In the genomic region with DNA sequence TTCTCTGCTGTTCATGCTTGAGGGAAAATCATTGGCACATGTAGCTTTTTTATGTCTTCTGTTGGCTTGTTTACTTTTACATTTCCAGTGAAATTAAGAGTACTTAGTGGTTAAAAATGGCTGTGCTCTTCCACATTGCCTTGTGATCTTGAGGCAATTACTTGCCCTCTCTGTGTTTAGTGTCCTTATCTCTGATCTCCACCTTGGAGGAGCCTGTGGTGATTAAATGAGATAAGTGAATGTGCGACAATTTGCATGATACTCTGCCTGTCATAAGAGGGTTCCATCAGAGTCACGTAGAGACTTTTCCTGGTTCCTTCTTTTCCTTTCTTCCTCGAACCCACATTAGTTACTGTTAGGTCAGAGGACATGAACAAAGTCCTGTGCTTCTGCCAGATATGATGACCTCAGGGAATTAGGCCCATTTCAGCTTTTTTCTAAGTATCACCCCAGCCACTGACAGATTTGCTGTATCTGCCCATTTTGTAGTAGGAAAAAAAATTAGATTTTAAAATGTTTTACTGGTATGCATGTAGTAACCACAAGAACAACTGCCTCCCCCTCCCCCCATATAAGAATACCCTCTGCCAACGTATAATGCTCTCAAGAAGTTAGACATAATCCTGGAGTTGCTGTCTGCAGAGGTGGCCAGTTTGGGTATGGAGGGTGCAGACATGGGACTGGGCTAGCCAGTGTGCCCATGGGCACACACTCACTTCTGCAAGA, we compare ENCODE assay signal across 12 cellular contexts. TPM values are rescaled to one million over a fixed set of nuclear protein-coding genes. Genes with fewer than 3 reads are reported as not detected.
DNase-seq lines count a peak whose midpoint lies in the region; ATAC-seq and TF ChIP-seq lines count a peak whose summit lies in the region.
"Had no signal": no experiment of that assay in that cellular context is flagged by ENCODE, and none has a peak within 500 bp of the region (broad histone marks: within the 10 kb centered on the region; RNA-seq: fewer than 3 reads in every experiment).

No MANE protein-coding gene starts in this region.

- no peak overlapping the region for H3K4me3 ChIP-seq in Peyer's patch
- no peak overlapping the region for H3K4me3 ChIP-seq in fibroblast of villous mesenchyme (ENCODE audit: low read depth, low read length)
- H3K4me3 ChIP-seq in upper lobe of left lung: no peak overlapping the region
- H3K4me3 ChIP-seq: prostate gland had no signal

- peak overlapping the region; percentile 67 for H3K27ac Mint-ChIP-seq in stimulated activated naive CD8-positive, alpha-beta T cell treated with anti-CD3 and anti-CD28 coated beads, Interleukin-15, Interleukin-2, amounts not matched to agents 100 ng/mL and 50 ng/mL, for 24 hours
- no peak overlapping the region for H3K27ac Mint-ChIP-seq in stimulated activated naive CD8-positive, alpha-beta T cell treated with anti-CD3 and anti-CD28 coated beads, Interleukin-15, amount 100 ng/mL, for 72 hours

- no peak overlapping the region for H3K4me3 Mint-ChIP-seq in stimulated activated naive CD8-positive, alpha-beta T cell treated with anti-CD3 and anti-CD28 coated beads, Interleukin-15, Interleukin-2, amounts not matched to agents 100 ng/mL and 50 ng/mL, for 24 hours
- no peak overlapping the region for H3K4me3 Mint-ChIP-seq in stimulated activated naive CD8-positive, alpha-beta T cell treated with anti-CD3 and anti-CD28 coated beads, Interleukin-15, amount 100 ng/mL, for 72 hours

- H3K27me3 Mint-ChIP-seq in stimulated activated naive CD8-positive, alpha-beta T cell treated with anti-CD3 and anti-CD28 coated beads, Interleukin-15, Interleukin-2, amounts not matched to agents 100 ng/mL and 50 ng/mL, for 24 hours: no peaks in the 10 kb centered on the region
- H3K27me3 Mint-ChIP-seq in stimulated activated naive CD8-positive, alpha-beta T cell treated with anti-CD3 and anti-CD28 coated beads, Interleukin-15, amount 100 ng/mL, for 72 hours: no peaks in the 10 kb centered on the region

- peak overlapping the region; percentile 22 to 67 (median 47) for H3K27ac ChIP-seq in Peyer's patch
- H3K27ac ChIP-seq in upper lobe of left lung: peak overlapping the region in 3 of 4 donors; percentile 22 to 64 (median 58)
- H3K27ac ChIP-seq: C4-2B, prostate gland, VCaP had no signal

- H3K9me3 Mint-ChIP-seq in stimulated activated naive CD8-positive, alpha-beta T cell treated with anti-CD3 and anti-CD28 coated beads, Interleukin-15, Interleukin-2, amounts not matched to agents 100 ng/mL and 50 ng/mL, for 24 hours: no peaks in the 10 kb centered on the region
- no peaks in the 10 kb centered on the region for H3K9me3 Mint-ChIP-seq in stimulated activated naive CD8-positive, alpha-beta T cell treated with anti-CD3 and anti-CD28 coated beads, Interleukin-15, amount 100 ng/mL, for 72 hours

- H3K9me3 ChIP-seq in Peyer's patch: no peaks in the 10 kb centered on the region
- H3K9me3 ChIP-seq in upper lobe of left lung: no peaks in the 10 kb centered on the region
- H3K9me3 ChIP-seq: prostate gland had no signal

- H3K36me3 Mint-ChIP-seq in stimulated activated naive CD8-positive, alpha-beta T cell treated with anti-CD3 and anti-CD28 coated beads, Interleukin-15, Interleukin-2, amounts not matched to agents 100 ng/mL and 50 ng/mL, for 24 hours (ENCODE audit: low read depth): peaks cover 4% of the 10 kb centered on the region

- peaks cover 86% of the 10 kb centered on the region for H3K4me1 Mint-ChIP-seq in stimulated activated naive CD8-positive, alpha-beta T cell treated with anti-CD3 and anti-CD28 coated beads, Interleukin-15, Interleukin-2, amounts not matched to agents 100 ng/mL and 50 ng/mL, for 24 hours (ENCODE audit: low read depth)
- peaks cover 91% of the 10 kb centered on the region for H3K4me1 Mint-ChIP-seq in stimulated activated naive CD8-positive, alpha-beta T cell treated with anti-CD3 and anti-CD28 coated beads, Interleukin-15, amount 100 ng/mL, for 72 hours

- peaks cover 0 to 37% (median 21%) of the 10 kb centered on the region in 4 donors for H3K4me1 ChIP-seq in Peyer's patch
- peaks cover 27 to 51% (median 41%) of the 10 kb centered on the region in 4 donors for H3K4me1 ChIP-seq in upper lobe of left lung

- H3K27me3 ChIP-seq in Peyer's patch: no peaks in the 10 kb centered on the region
- H3K27me3 ChIP-seq in upper lobe of left lung: no peaks in the 10 kb centered on the region

- H3K36me3 ChIP-seq in Peyer's patch (no peaks in the 10 kb centered on the region), upper lobe of left lung (no peaks in the 10 kb centered on the region)
- H3K36me3 ChIP-seq: prostate gland had no signal

- no peak for TF ChIP-seq EP300 in upper lobe of left lung (IDR thresholded peaks at IDR 0.05)

- TF ChIP-seq POLR2A in Peyer's patch (IDR thresholded peaks at IDR 0.05) (no peak), upper lobe of left lung (IDR thresholded peaks at IDR 0.05) (no peak)

- no peak for DNase-seq in stimulated activated naive CD8-positive, alpha-beta T cell treated with anti-CD3 and anti-CD28 coated beads, Interleukin-15, amount 100 ng/mL, for 72 hours
- DNase-seq in Peyer's patch (no peak), fibroblast of villous mesenchyme (ENCODE audit: low read depth) (peak; percentile 64), upper lobe of left lung (no peak), nucleus accumbens (lab: John Stamatoyannopoulos, UW) (no peak), GM19238 (ENCODE audit: insufficient read length, low spot score) (no peak), NCI-H2227 (lab: John Stamatoyannopoulos, UW; ENCODE audit: unreplicated experiment) (no peak)
- DNase-seq: NCI-H1930 had no signal

- TF ChIP-seq CTCF in Peyer's patch (IDR thresholded peaks at IDR 0.05) (no peak), fibroblast of villous mesenchyme (IDR thresholded peaks at IDR 0.05; ENCODE audit: insufficient read depth, low read depth, low read length) (no peak), upper lobe of left lung (IDR thresholded peaks at IDR 0.05) (no peak)

- WGBS in upper lobe of left lung, 2 donors: 44 to 66% methylated on average over 4 of the region's 4 CpGs

- ATAC-seq in stimulated activated naive CD8-positive, alpha-beta T cell treated with anti-CD3 and anti-CD28 coated beads, Interleukin-15, amount 100 ng/mL, for 72 hours: no peak
- no peak for ATAC-seq in upper lobe of left lung (ENCODE audit: low FRiP score in 2 of 2)

RNA-seq across cellular contexts. Expression of a gene that starts 51.9 kb away (rescaled TPM):
- total RNA-seq in Peyer's patch (10 to 100 TPM; 18.2 to 38.7 (median 27.0) TPM), fibroblast of villous mesenchyme (5.6 and 7.7 TPM in 2 replicates), upper lobe of left lung (10 to 100 TPM; 17.3 to 53.4 (median 23.6) TPM)
